In genomic region chr16:24367186-24367585, GRCh38 we compare ENCODE assay signal across 15 cellular contexts.
"Had no signal": no experiment of that assay in that cellular context is flagged by ENCODE, and none has a peak within 500 bp of the region (broad histone marks: within the 10 kb centered on the region; RNA-seq: fewer than 3 reads in every experiment).

No MANE protein-coding gene starts in this region.

- H3K4me2 ChIP-seq: hepatocyte, smooth muscle cell had no signal

- H3K4me3 ChIP-seq: body of pancreas, hepatocyte, pancreas, right lobe of liver, smooth muscle cell, testis had no signal

- H3K4me1 ChIP-seq: body of pancreas, pancreas, right lobe of liver, testis had no signal

- H3K27me3 ChIP-seq: body of pancreas, hepatocyte, pancreas, right lobe of liver, testis had no signal

- H3K36me3 ChIP-seq: pancreas, right lobe of liver had no signal

- H2AFZ ChIP-seq: hepatocyte had no signal

- DNase-seq: activated CD4-positive, alpha-beta T cell treated with anti-CD3 and anti-CD28 coated beads, Interleukin-2, amount 10 ng/mL, durations not matched to agents 24 days and 14 days; activated CD8-positive, alpha-beta T cell treated with anti-CD3 and anti-CD28 coated beads for 36 hours; activated naive CD4-positive, alpha-beta T cell; activated T-cell treated with anti-CD3 and anti-CD28 coated beads, Interleukin-2, amount 50 U/mL, for 1 hour; body of pancreas; effector memory CD8-positive, alpha-beta T cell; foreskin fibroblast; mesenchymal stem cell; naive thymus-derived CD4-positive, alpha-beta T cell; pancreas; right lobe of liver; stimulated activated CD4-positive, alpha-beta T cell treated with anti-CD3 and anti-CD28 coated beads, Interleukin-4, amount 100 ng/mL, for 24 hours; testis had no signal

- H3K79me2 ChIP-seq: hepatocyte had no signal

- H3K9me3 ChIP-seq: body of pancreas, pancreas, right lobe of liver, testis had no signal

- FAIRE-seq: pancreas had no signal

- H3K27ac ChIP-seq: body of pancreas, hepatocyte, pancreas, right lobe of liver, testis had no signal
